Comparison of ENCODE assay signal across 25 cellular contexts in the genomic region with DNA sequence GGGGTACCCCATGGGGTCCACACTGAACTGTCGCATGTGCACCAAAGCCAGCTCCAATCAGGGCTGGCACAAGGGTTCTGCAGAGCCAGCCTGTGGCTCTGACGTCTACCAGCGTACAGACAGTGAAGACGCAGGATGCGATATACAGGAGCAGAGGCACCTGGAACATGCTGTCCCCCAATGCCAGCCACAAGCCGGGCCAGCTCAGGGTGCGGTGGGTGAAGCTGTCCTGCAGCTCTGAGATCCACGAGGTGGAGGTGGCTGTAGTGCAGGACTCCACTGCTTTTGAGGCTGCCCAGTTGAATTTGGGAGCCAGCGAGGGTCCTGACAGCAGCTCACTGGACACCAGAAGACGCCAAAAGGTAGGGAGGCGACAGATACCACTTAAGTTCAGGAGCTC.
"Had no signal": no experiment of that assay in that cellular context is flagged by ENCODE, and none has a peak within 500 bp of the region (broad histone marks: within the 10 kb centered on the region; RNA-seq: fewer than 3 reads in every experiment).

No MANE protein-coding gene starts in this region.

- H3K27me3 Mint-ChIP-seq: dendritic cell treated with granulocyte-macrophage colony-stimulating factor and Interleukin-4, amounts not matched to agents 40 ng/mL and 50 ng/mL, for 4 days; effector memory CD8-positive, alpha-beta T cell had no signal

- H3K27ac ChIP-seq: colonic mucosa, coronary artery, dorsolateral prefrontal cortex, epithelial cell of prostate, esophagus muscularis mucosa, esophagus squamous epithelium, foreskin keratinocyte, gastrocnemius medialis, gastroesophageal sphincter, heart left ventricle, heart right ventricle had no signal

- ATAC-seq: effector memory CD8-positive, alpha-beta T cell; esophagus mucosa; foreskin keratinocyte; gastrocnemius medialis; gastroesophageal sphincter; heart left ventricle; heart right ventricle had no signal

- H3K36me3 ChIP-seq: colonic mucosa, esophagus muscularis mucosa, esophagus squamous epithelium, gastrocnemius medialis, gastroesophageal sphincter, heart left ventricle, heart right ventricle had no signal

- DNase-seq: colonic mucosa; cortex of kidney; dermis blood vessel endothelial cell; dorsolateral prefrontal cortex; effector CD4-positive, alpha-beta T cell; effector CD8-positive, alpha-beta T cell; effector memory CD4-positive, alpha-beta T cell; effector memory CD8-positive, alpha-beta T cell; endodermal cell; erythroblast; esophagus squamous epithelium; foreskin fibroblast; foreskin keratinocyte; foreskin melanocyte; gastrocnemius medialis; glutamatergic neuron; head of caudate nucleus; heart left ventricle; heart right ventricle had no signal

- H3K9me3 Mint-ChIP-seq: dendritic cell treated with granulocyte-macrophage colony-stimulating factor and Interleukin-4, amounts not matched to agents 40 ng/mL and 50 ng/mL, for 4 days; effector memory CD8-positive, alpha-beta T cell; endodermal cell had no signal

- H3K27ac Mint-ChIP-seq: dendritic cell treated with granulocyte-macrophage colony-stimulating factor and Interleukin-4, amounts not matched to agents 40 ng/mL and 50 ng/mL, for 4 days; effector memory CD8-positive, alpha-beta T cell; endodermal cell had no signal

- H3K4me3 Mint-ChIP-seq: dendritic cell treated with granulocyte-macrophage colony-stimulating factor and Interleukin-4, amounts not matched to agents 40 ng/mL and 50 ng/mL, for 4 days; effector memory CD8-positive, alpha-beta T cell; endodermal cell had no signal

- H3K27me3 ChIP-seq: colonic mucosa, dorsolateral prefrontal cortex, foreskin keratinocyte, gastrocnemius medialis, heart left ventricle had no signal

- H3K4me3 ChIP-seq: colonic mucosa, coronary artery, dorsolateral prefrontal cortex, esophagus muscularis mucosa, esophagus squamous epithelium, gastrocnemius medialis, gastroesophageal sphincter, heart left ventricle, heart right ventricle had no signal

- H3K9me3 ChIP-seq: colonic mucosa, esophagus muscularis mucosa, esophagus squamous epithelium, gastrocnemius medialis, gastroesophageal sphincter, heart left ventricle, heart right ventricle had no signal

- H3K4me1 ChIP-seq: colonic mucosa, esophagus muscularis mucosa, esophagus squamous epithelium, foreskin keratinocyte, gastrocnemius medialis, gastroesophageal sphincter, heart left ventricle, heart right ventricle had no signal

- H3K4me1 Mint-ChIP-seq: endodermal cell had no signal
